8 cellular contexts compared by ENCODE assay signal in genomic region chr16:57275992-57276391, GRCh38. TPM values are rescaled to one million over a fixed set of nuclear protein-coding genes. Genes with fewer than 3 reads are reported as not detected.
DNase-seq lines count a peak whose midpoint lies in the region; ATAC-seq, FAIRE-seq and TF ChIP-seq lines count a peak whose summit lies in the region.
"Not testable (repeated sequence)": the region's sequence is repeated elsewhere in the genome, so short reads cannot be mapped to it uniquely, and the experiment has no call there.
"Had no signal": no experiment of that assay in that cellular context is flagged by ENCODE, and none has a peak within 500 bp of the region (broad histone marks: within the 10 kb centered on the region; RNA-seq: fewer than 3 reads in every experiment).

No MANE protein-coding gene starts in this region.

- ATAC-seq in heart right ventricle; HepG2; upper lobe of left lung (ENCODE audit: low FRiP score in 2 of 2): not testable (repeated sequence)

- intact Hi-C loops in CD14-positive monocyte (cut with micrococcal nuclease); dendritic cell treated with granulocyte-macrophage colony-stimulating factor and Interleukin-4, amounts not matched to agents 40 ng/mL and 50 ng/mL, for 4 days (cut with micrococcal nuclease); heart right ventricle (cut with DNase I); HepG2 (cut with micrococcal nuclease; ENCODE audit: unreplicated experiment): not testable (repeated sequence)

- not testable (repeated sequence) for TF ChIP-seq RAD21 in HepG2 (CRISPR knock-in tag; IDR thresholded peaks at IDR 0.05)

- H3K79me2 ChIP-seq in HepG2 (ENCODE audit: insufficient read depth, low read length), result peaks cover 49% of the 10 kb centered on the region

- in situ Hi-C loops in HepG2 (cut with HindIII; ENCODE audit: extremely low pct_ligation_motif_present, low pct_unique_long_range_greater_than_20kb), result not testable (repeated sequence)

- H3K36me3 Mint-ChIP-seq in CD14-positive monocyte; dendritic cell treated with granulocyte-macrophage colony-stimulating factor and Interleukin-4, amounts not matched to agents 40 ng/mL and 50 ng/mL, for 4 days (ENCODE audit: low read depth): not testable (repeated sequence)

- peaks cover 53% of the 10 kb centered on the region for H3K4me1 Mint-ChIP-seq in CD14-positive monocyte
- H3K4me1 Mint-ChIP-seq in dendritic cell treated with granulocyte-macrophage colony-stimulating factor and Interleukin-4, amounts not matched to agents 40 ng/mL and 50 ng/mL, for 4 days (ENCODE audit: low read depth), result peaks cover 53% of the 10 kb centered on the region

- POLR2A ChIA-PET in HepG2 (lab: Yijun Ruan, JAX), result not testable (repeated sequence)

- TF ChIP-seq POLR2A in HepG2 (IDR thresholded peaks at IDR 0.05; ENCODE audit: insufficient read depth in 1 of 2, low read depth in 2 of 2, low read length in 2 of 2); upper lobe of left lung (IDR thresholded peaks at IDR 0.05): not testable (repeated sequence)

- FAIRE-seq in HepG2 (lab: Jason Lieb, UNC), result not testable (repeated sequence)

- CTCF ChIA-PET in HepG2 (lab: Yijun Ruan, JAX; ENCODE audit: low intra/inter-chr PET ratio, low total read pairs), result not testable (repeated sequence)

- not testable (repeated sequence) for H3K9me3 ChIP-seq in heart right ventricle; HepG2 (ENCODE audit: low read length); upper lobe of left lung

- not testable (repeated sequence) for H2AFZ ChIP-seq in HepG2 (ENCODE audit: low read length)

- H3K9me3 Mint-ChIP-seq in CD14-positive monocyte; dendritic cell treated with granulocyte-macrophage colony-stimulating factor and Interleukin-4, amounts not matched to agents 40 ng/mL and 50 ng/mL, for 4 days: not testable (repeated sequence)

- not testable (repeated sequence) for H3K9ac ChIP-seq in HepG2 (ENCODE audit: insufficient read depth, low read depth, low read length)

- not testable (repeated sequence) for TF ChIP-seq EP300 in HepG2 (IDR thresholded peaks at IDR 0.05; ENCODE audit: low read depth in 2 of 2, low read length in 2 of 2); HepG2 (CRISPR knock-in tag; IDR thresholded peaks at IDR 0.05; ENCODE audit: borderline replicate concordance); upper lobe of left lung (IDR thresholded peaks at IDR 0.05)

- not testable (repeated sequence) for H3K4me3 ChIP-seq in heart right ventricle; HepG2 (replicated peaks in 1 of 3; ENCODE audit: insufficient read depth in 1 of 3, low read depth in 2 of 3, low read length in 3 of 3); skin epidermis; upper lobe of left lung

- H3K27me3 ChIP-seq in heart right ventricle; HepG2 (ENCODE audit: control insufficient read depth in 1 of 2, insufficient read depth in 2 of 2, low read length in 2 of 2); upper lobe of left lung: not testable (repeated sequence)

- peak overlapping the region in 1 of 2 donors; percentile 88 for H3K4me3 Mint-ChIP-seq in CD14-positive monocyte
- not testable (repeated sequence) for H3K4me3 Mint-ChIP-seq in dendritic cell treated with granulocyte-macrophage colony-stimulating factor and Interleukin-4, amounts not matched to agents 40 ng/mL and 50 ng/mL, for 4 days

- not testable (repeated sequence) for DNase-seq in CD14-positive monocyte (ENCODE audit: low spot score); heart right ventricle; HepG2 (ENCODE audit: low spot score); upper lobe of left lung

- H3K36me3 ChIP-seq in heart right ventricle; HepG2 (replicated peaks in 1 of 2; ENCODE audit: control insufficient read depth in 1 of 2, insufficient read depth in 2 of 2, low read length in 2 of 2); upper lobe of left lung: not testable (repeated sequence)

- WGBS in heart right ventricle, 2 donors, result 79 to 80% methylated on average over 5 of the region's 5 CpGs
- WGBS in HepG2 (ENCODE audit: low lambda C conversion rate), result 65% methylated on average over 5 of the region's 5 CpGs
- 57 to 64% methylated on average over 5 of the region's 5 CpGs for WGBS in upper lobe of left lung, 2 donors

- not testable (repeated sequence) for H4K20me1 ChIP-seq in HepG2 (ENCODE audit: insufficient read depth, low read length)

- BruUV-seq in HepG2 (replicated peaks; lab: Mats Ljungman, UMichigan), result not testable (repeated sequence)

- peak overlapping the region; percentile 1 to 79 (median 61) for H3K27ac Mint-ChIP-seq in CD14-positive monocyte
- H3K27ac Mint-ChIP-seq in dendritic cell treated with granulocyte-macrophage colony-stimulating factor and Interleukin-4, amounts not matched to agents 40 ng/mL and 50 ng/mL, for 4 days, result peak overlapping the region; percentile 79

- not testable (repeated sequence) for H3K4me2 ChIP-seq in HepG2 (ENCODE audit: low read depth, low read length)

- H3K4me1 ChIP-seq in heart right ventricle (peaks cover 0 to 31% (median 8%) of the 10 kb centered on the region in 9 donors), HepG2 (ENCODE audit: insufficient read depth, low read length) (peaks cover 100% of the 10 kb centered on the region), upper lobe of left lung (peaks cover 35 to 55% (median 51%) of the 10 kb centered on the region in 4 donors)

- TF ChIP-seq CTCF in CD14-positive monocyte (IDR thresholded peaks at IDR 0.05); heart right ventricle (IDR thresholded peaks at IDR 0.05); HepG2 (CRISPR knock-in tag; IDR thresholded peaks at IDR 0.05); upper lobe of left lung (IDR thresholded peaks at IDR 0.05): not testable (repeated sequence)

- H3K27ac ChIP-seq in angular gyrus (ENCODE audit: low read depth, low read length) (peak overlapping the region; percentile 77), heart right ventricle (peak overlapping the region in 6 of 10 donors; percentile 16 to 53 (median 32)), skin epidermis (peak overlapping the region in 12 of 21 experiments; percentile 0 to 74 (median 26)), upper lobe of left lung (peak overlapping the region; percentile 56 to 78 (median 62))
- H3K27ac ChIP-seq in HepG2 (ENCODE audit: extremely low read length, insufficient read depth, low read length), result not testable (repeated sequence)

- not testable (repeated sequence) for H3K27me3 Mint-ChIP-seq in CD14-positive monocyte (ENCODE audit: low read depth in 3 of 3)
- peaks cover 10% of the 10 kb centered on the region for H3K27me3 Mint-ChIP-seq in dendritic cell treated with granulocyte-macrophage colony-stimulating factor and Interleukin-4, amounts not matched to agents 40 ng/mL and 50 ng/mL, for 4 days

RNA-seq across cellular contexts. Expression of gene PLLP, which starts 8.5 kb away (rescaled TPM):
- under 1 TPM; 0.52 to 0.97 TPM for polyA plus RNA-seq in CD14-positive monocyte
- total RNA-seq in heart right ventricle, result 1 to 10 TPM; 1.7 to 4.0 (median 2.2) TPM
- 10 to 100 TPM in 1 of 2 donors, 1 to 10 TPM in 1; 7.0 to 10.6 TPM for polyA plus RNA-seq in heart right ventricle
- total RNA-seq in HepG2 (2016; rRNA removed; fragmentation: Illumina TruSeq; extraction: Trizol), result 39.5 and 60.6 TPM in 2 replicates
- total RNA-seq in HepG2 (2016; cell fraction: cytosol; rRNA removed; fragmentation: Illumina TruSeq; extraction: Trizol; ENCODE audit: low read depth), result 31.6 and 42.4 TPM in 2 replicates
- 36.8 and 62.7 TPM in 2 replicates for total RNA-seq in HepG2 (2016; cell fraction: insoluble cytoplasmic fraction; rRNA removed; fragmentation: Illumina TruSeq; extraction: Trizol)
- total RNA-seq in HepG2 (2016; cell fraction: membrane; rRNA removed; fragmentation: Illumina TruSeq; extraction: Trizol), result 53.7 and 65.8 TPM in 2 replicates
- 44.1 and 48.9 TPM in 2 replicates for total RNA-seq in HepG2 (2016; cell fraction: nucleus; rRNA removed; fragmentation: Illumina TruSeq; extraction: Trizol)
- polyA plus RNA-seq in HepG2 (2011; rRNA removed), result 127 and 160 TPM in 2 replicates
- 145 and 183 TPM in 2 replicates for polyA plus RNA-seq in HepG2 (2011; cell fraction: cytosol; rRNA removed)
- polyA plus RNA-seq in HepG2 (2011; cell fraction: nucleus; rRNA removed), result 77.5 and 88.9 TPM in 2 replicates
- 40.5 and 51.4 TPM in 2 replicates for polyA plus RNA-seq in HepG2 (2012)
- 35.9 and 51.7 TPM in 2 replicates for polyA plus RNA-seq in HepG2 (2016; cell fraction: cytosol; fragmentation: Illumina TruSeq; extraction: Trizol; ENCODE audit: low read depth)
- 47.5 and 48.8 TPM in 2 replicates for polyA plus RNA-seq in HepG2 (2016; cell fraction: insoluble cytoplasmic fraction; fragmentation: Illumina TruSeq; extraction: Trizol; ENCODE audit: low read depth)
- polyA plus RNA-seq in HepG2 (2016; cell fraction: membrane; fragmentation: Illumina TruSeq; extraction: Trizol; ENCODE audit: low read depth), result 56.6 and 67.1 TPM in 2 replicates
- 83.7 and 88.2 TPM in 2 replicates for polyA plus RNA-seq in HepG2 (2016; cell fraction: nucleus; fragmentation: Illumina TruSeq; extraction: Trizol; ENCODE audit: insufficient read depth, low read depth)
- 159 and 370 TPM in 2 replicates for polyA minus RNA-seq in HepG2 (2011; rRNA and poly(A)+ RNA removed; ENCODE audit: low replicate concordance)
- 54.5 and 69.4 TPM in 2 replicates for polyA minus RNA-seq in HepG2 (2011; cell fraction: cytosol; rRNA and poly(A)+ RNA removed)
- 23.7 and 30.3 TPM in 2 replicates for polyA minus RNA-seq in HepG2 (2011; cell fraction: nucleus; rRNA and poly(A)+ RNA removed)
- total RNA-seq in upper lobe of left lung, result 100 to 1,000 TPM in 4 of 6 donors, 10 to 100 TPM in 2; 38.8 to 184 (median 114) TPM
- total RNA-seq: A172 had no signal

RNA-seq across cellular contexts. Expression of gene ARL2BP, which starts 30.9 kb away (rescaled TPM):
- polyA plus RNA-seq in CD14-positive monocyte, result 10 to 100 TPM; 84.0 to 84.6 TPM
- 10 to 100 TPM; 39.9 to 53.9 (median 45.9) TPM for total RNA-seq in heart right ventricle
- 10 to 100 TPM; 33.4 to 57.9 TPM for polyA plus RNA-seq in heart right ventricle
- 67.6 and 97.1 TPM in 2 replicates for total RNA-seq in HepG2 (2016; rRNA removed; fragmentation: Illumina TruSeq; extraction: Trizol)
- 43.5 and 44.1 TPM in 2 replicates for total RNA-seq in HepG2 (2016; cell fraction: cytosol; rRNA removed; fragmentation: Illumina TruSeq; extraction: Trizol; ENCODE audit: low read depth)
- total RNA-seq in HepG2 (2016; cell fraction: insoluble cytoplasmic fraction; rRNA removed; fragmentation: Illumina TruSeq; extraction: Trizol), result 66.0 and 92.7 TPM in 2 replicates
- 109 and 111 TPM in 2 replicates for total RNA-seq in HepG2 (2016; cell fraction: membrane; rRNA removed; fragmentation: Illumina TruSeq; extraction: Trizol)
- 24.1 and 29.7 TPM in 2 replicates for total RNA-seq in HepG2 (2016; cell fraction: nucleus; rRNA removed; fragmentation: Illumina TruSeq; extraction: Trizol)
- 50.8 and 64.3 TPM in 2 replicates for polyA plus RNA-seq in HepG2 (2011; rRNA removed)
- polyA plus RNA-seq in HepG2 (2011; cell fraction: cytosol; rRNA removed), result 39.2 and 54.5 TPM in 2 replicates
- polyA plus RNA-seq in HepG2 (2011; cell fraction: nucleus; rRNA removed), result 13.9 and 16.0 TPM in 2 replicates
- 30.2 and 34.8 TPM in 2 replicates for polyA plus RNA-seq in HepG2 (2012)
- 58.2 and 66.9 TPM in 2 replicates for polyA plus RNA-seq in HepG2 (2016; cell fraction: cytosol; fragmentation: Illumina TruSeq; extraction: Trizol; ENCODE audit: low read depth)
- polyA plus RNA-seq in HepG2 (2016; cell fraction: insoluble cytoplasmic fraction; fragmentation: Illumina TruSeq; extraction: Trizol; ENCODE audit: low read depth), result 110 and 111 TPM in 2 replicates
- 110 and 116 TPM in 2 replicates for polyA plus RNA-seq in HepG2 (2016; cell fraction: membrane; fragmentation: Illumina TruSeq; extraction: Trizol; ENCODE audit: low read depth)
- 41.6 and 42.0 TPM in 2 replicates for polyA plus RNA-seq in HepG2 (2016; cell fraction: nucleus; fragmentation: Illumina TruSeq; extraction: Trizol; ENCODE audit: insufficient read depth, low read depth)
- 31.4 and 38.5 TPM in 2 replicates for polyA minus RNA-seq in HepG2 (2011; rRNA and poly(A)+ RNA removed; ENCODE audit: low replicate concordance)
- 29.3 and 33.2 TPM in 2 replicates for polyA minus RNA-seq in HepG2 (2011; cell fraction: cytosol; rRNA and poly(A)+ RNA removed)
- 14.2 and 21.6 TPM in 2 replicates for polyA minus RNA-seq in HepG2 (2011; cell fraction: nucleus; rRNA and poly(A)+ RNA removed)
- 10 to 100 TPM; 18.9 to 74.9 (median 54.2) TPM for total RNA-seq in upper lobe of left lung

Comparison
In these comparisons a context has a peak if more than half of its experiments do, and no peak if none do; other contexts are left out.
1. RNA of gene PLLP, which starts 8.5 kb away (total RNA-seq): 38.8 to 184 TPM in upper lobe of left lung and 31.6 to 65.8 TPM in HepG2; 1.7 to 4.0 TPM in heart right ventricle; every median in the first group is over 4 times any median in the second.